ENCODE assay signal across 2 cellular contexts in genomic region chr17:1977583-1978395, GRCh38.
TF ChIP-seq lines count a peak whose summit lies in the region.

No MANE protein-coding gene starts in this region.

TF ChIP-seq in HepG2, 621 proteins besides CTCF, POLR2A, EP300 and RAD21:
- TF ChIP-seq ZFP91 (CRISPR knock-in tag; IDR thresholded peaks at IDR 0.05; ENCODE audit: borderline replicate concordance) (0 out of 2 replicates have a peak, but pooled peaks have one; percentile 13), SMAD3 (CRISPR knock-in tag; IDR thresholded peaks at IDR 0.05) (no peak), ZNF557 (CRISPR knock-in tag; IDR thresholded peaks at IDR 0.05) (no peak)

TF ChIP-seq in GM12891, 5 proteins besides CTCF, POLR2A, EP300 and RAD21:
- TF ChIP-seq POU2F2 (IDR thresholded peaks at IDR 0.05; ENCODE audit: low read depth, low read length) (no peak), PAX5 (IDR thresholded peaks at IDR 0.05; ENCODE audit: insufficient read depth, low read length, severe bottlenecking) (no peak), SPI1 (IDR thresholded peaks at IDR 0.05; ENCODE audit: low read depth, low read length) (no peak), TAF1 (IDR thresholded peaks at IDR 0.05; ENCODE audit: low read depth, low read length) (no peak), POLR2AphosphoS5 (IDR thresholded peaks at IDR 0.05; ENCODE audit: low read depth, low read length) (no peak)
